14 cellular contexts compared by ENCODE assay signal in the genomic region with DNA sequence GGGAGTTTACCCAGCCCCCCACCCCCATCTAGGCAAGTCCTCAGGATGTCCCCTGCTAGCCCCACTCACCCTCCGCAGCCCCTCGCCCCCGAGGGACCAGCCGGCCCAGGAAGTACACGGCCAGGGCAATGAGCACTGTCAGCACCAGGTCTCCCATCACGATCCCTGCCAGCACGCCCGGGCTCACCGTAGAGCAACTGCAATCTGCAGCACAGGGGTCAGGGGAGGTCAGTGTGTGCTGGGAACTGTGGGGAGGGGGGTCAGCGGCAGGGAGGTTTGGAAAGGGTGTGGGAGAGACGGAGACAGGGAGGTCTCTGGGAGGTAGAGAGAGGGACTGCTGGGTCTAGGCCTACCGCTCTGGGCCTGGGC. TPM values are rescaled to one million over a fixed set of nuclear protein-coding genes. Genes with fewer than 3 reads are reported as not detected.
DNase-seq lines count a peak whose midpoint lies in the region; ATAC-seq, FAIRE-seq and TF ChIP-seq lines count a peak whose summit lies in the region.
"Had no signal": no experiment of that assay in that cellular context is flagged by ENCODE, and none has a peak within 500 bp of the region (broad histone marks: within the 10 kb centered on the region; RNA-seq: fewer than 3 reads in every experiment).

No MANE protein-coding gene starts in this region.

- H3K36me3 ChIP-seq in SK-N-SH (replicated peaks in 1 of 2; ENCODE audit: control insufficient read depth in 1 of 2, insufficient read depth in 2 of 2, low read length in 1 of 2) (no peaks in the 10 kb centered on the region), WERI-Rb-1 (no peaks in the 10 kb centered on the region)
- H3K36me3 ChIP-seq: gastrocnemius medialis had no signal

- TF ChIP-seq CTCF in SK-N-SH (IDR thresholded peaks at IDR 0.05) (no peak), WERI-Rb-1 (IDR thresholded peaks at IDR 0.05; ENCODE audit: low read depth, low read length) (no peak), lower leg skin (IDR thresholded peaks at IDR 0.05) (no peak)

- H3K36me3 Mint-ChIP-seq in stimulated activated effector memory CD8-positive, alpha-beta T cell treated with anti-CD3 and anti-CD28 coated beads, Interleukin-12 subunit alpha, Interleukin-12 subunit beta, amount 100 ng/mL, for 72 hours = peaks cover 19% of the 10 kb centered on the region

- peaks cover 1% of the 10 kb centered on the region in 2 experiments; a peak in 2 of 4 replicates for H3K4me1 ChIP-seq in SK-N-SH (ENCODE audit: control insufficient read depth in 1 of 2, insufficient read depth in 2 of 2, low read depth in 1 of 2, low read length in 1 of 2)
- H3K4me1 ChIP-seq: gastrocnemius medialis had no signal

- H3K27ac Mint-ChIP-seq in stimulated activated effector memory CD8-positive, alpha-beta T cell treated with anti-CD3 and anti-CD28 coated beads, Interleukin-12 subunit alpha, Interleukin-12 subunit beta, amount 100 ng/mL, for 72 hours = peak overlapping the region; percentile 76

- POLR2A ChIA-PET in SK-N-SH (lab: Yijun Ruan, JAX) = no interaction called here

- 77% methylated on average over 12 of the region's 12 CpGs for WGBS in SK-N-SH (ENCODE audit: low lambda C conversion rate)
- WGBS in lower leg skin, 2 donors = 55 to 57% methylated on average over 12 of the region's 12 CpGs

- H3K27ac ChIP-seq in SK-N-SH (ENCODE audit: low read depth in 2 of 2, low read length in 1 of 2) = no peak overlapping the region
- H3K27ac ChIP-seq in WERI-Rb-1 = no peak overlapping the region
- H3K27ac ChIP-seq: PC-9 had no signal

- no peak overlapping the region for H3K4me2 ChIP-seq in SK-N-SH
- H3K4me2 ChIP-seq: PC-9 had no signal

- H3F3A ChIP-seq in SK-N-SH (replicated peaks; ENCODE audit: insufficient read depth) = no peaks in the 10 kb centered on the region

- intact Hi-C loops in lower leg skin (cut with DNase I; ENCODE audit: low total_unique reads) = no loop called here

- H3K79me2 ChIP-seq in SK-N-SH (ENCODE audit: insufficient read depth) = no peaks in the 10 kb centered on the region

- no peak overlapping the region for H3K9ac ChIP-seq in SK-N-SH

- H4K20me1 ChIP-seq in SK-N-SH (ENCODE audit: insufficient read depth) = no peaks in the 10 kb centered on the region

- H3K4me1 Mint-ChIP-seq in stimulated activated effector memory CD8-positive, alpha-beta T cell treated with anti-CD3 and anti-CD28 coated beads, Interleukin-12 subunit alpha, Interleukin-12 subunit beta, amount 100 ng/mL, for 72 hours = peaks cover 66% of the 10 kb centered on the region

- peak overlapping the region; percentile 63 for H3K4me3 Mint-ChIP-seq in stimulated activated effector memory CD8-positive, alpha-beta T cell treated with anti-CD3 and anti-CD28 coated beads, Interleukin-12 subunit alpha, Interleukin-12 subunit beta, amount 100 ng/mL, for 72 hours

- TF ChIP-seq EP300 in SK-N-SH (IDR thresholded peaks at IDR 0.05; ENCODE audit: borderline replicate concordance in 1 of 2, low read depth in 1 of 2, low read length in 1 of 2) = no peak

- ATAC-seq in SK-N-SH treated with all-trans-retinoic acid at 6 μM for 48 hours (no peak), HG03460 (IDR thresholded peaks at IDR 0.05; ENCODE audit: unreplicated experiment) (no peak)
- ATAC-seq in stimulated activated effector memory CD8-positive, alpha-beta T cell treated with anti-CD3 and anti-CD28 coated beads, Interleukin-12 subunit alpha, Interleukin-12 subunit beta, amount 100 ng/mL, for 72 hours = no peak
- ATAC-seq: gastrocnemius medialis had no signal

- H3K9me3 Mint-ChIP-seq in stimulated activated effector memory CD8-positive, alpha-beta T cell treated with anti-CD3 and anti-CD28 coated beads, Interleukin-12 subunit alpha, Interleukin-12 subunit beta, amount 100 ng/mL, for 72 hours = no peaks in the 10 kb centered on the region

- FAIRE-seq in GM12892 (lab: Jason Lieb, UNC) = no peak
- FAIRE-seq: D721Med had no signal

- no peak overlapping the region for H3K4me3 ChIP-seq in SK-N-SH (ENCODE audit: low read depth in 2 of 2, low read length in 1 of 2)
- no peak overlapping the region for H3K4me3 ChIP-seq in WERI-Rb-1 (ENCODE audit: low read depth, low read length)
- peak overlapping the region; percentile 13 for H3K4me3 ChIP-seq in lower leg skin (ENCODE audit: low read depth, poor library complexity, severe bottlenecking)
- H3K4me3 ChIP-seq: PC-9 had no signal

- CTCF ChIA-PET in SK-N-SH (lab: Yijun Ruan, JAX) = no interaction called here

- no peaks in the 10 kb centered on the region for H3K9me2 ChIP-seq in SK-N-SH

- TF ChIP-seq POLR2A in lower leg skin (IDR thresholded peaks at IDR 0.05) = no peak
- TF ChIP-seq POLR2A in GM12892 (IDR thresholded peaks at IDR 0.05; ENCODE audit: low read depth, low read length) = no peak

- no peak for TF ChIP-seq RAD21 in SK-N-SH (IDR thresholded peaks at IDR 0.05; ENCODE audit: low read length)

- H2AFZ ChIP-seq in SK-N-SH (ENCODE audit: low read depth) = no peak overlapping the region
- H2AFZ ChIP-seq: PC-9 had no signal

- DNase-seq in SK-N-SH (peak; percentile 16), WERI-Rb-1 (peak; percentile 27), lower leg skin (ENCODE audit: low spot score in 2 of 2) (no peak), GM12892 (ENCODE audit: insufficient read length) (no peak)
- no peak for DNase-seq in stimulated activated effector memory CD8-positive, alpha-beta T cell treated with anti-CD3 and anti-CD28 coated beads, Interleukin-12 subunit alpha, Interleukin-12 subunit beta, amount 100 ng/mL, for 72 hours (ENCODE audit: low spot score in 2 of 2)
- DNase-seq in effector CD4-positive, alpha-beta T cell = no peak
- DNase-seq: 8988T; gastrocnemius medialis; kidney glomerular epithelial cell; PC-9; stimulated activated CD4-positive, alpha-beta T cell treated with anti-CD3 and anti-CD28 coated beads, Interleukin-4, amount 100 ng/mL, for 4 hours had no signal

- H3K9me3 ChIP-seq in SK-N-SH (no peaks in the 10 kb centered on the region), WERI-Rb-1 (ENCODE audit: severe bottlenecking) (no peaks in the 10 kb centered on the region)
- H3K9me3 ChIP-seq: gastrocnemius medialis had no signal

- H3K27me3 ChIP-seq in SK-N-SH (ENCODE audit: insufficient read depth) (no peaks in the 10 kb centered on the region), WERI-Rb-1 (ENCODE audit: insufficient read depth, low read depth, severe bottlenecking) (no peaks in the 10 kb centered on the region)

TF ChIP-seq in SK-N-SH, 30 proteins besides CTCF, POLR2A, EP300 and RAD21:
- TF ChIP-seq SIN3A (IDR thresholded peaks at IDR 0.05; ENCODE audit: borderline replicate concordance, low read depth, low read length) = no peak
- TF ChIP-seq NFIC (IDR thresholded peaks at IDR 0.05; ENCODE audit: borderline replicate concordance) = no peak
- no peak for TF ChIP-seq FOXM1 (IDR thresholded peaks at IDR 0.05; ENCODE audit: low read depth)

TF ChIP-seq in SK-N-SH treated with all-trans-retinoic acid at 6 μM for 48 hours, 23 proteins besides CTCF, POLR2A, EP300 and RAD21 (continues in another document):
- TF ChIP-seq ZNF70 (CRISPR knock-in tag; IDR thresholded peaks at IDR 0.05) = no peak
- TF ChIP-seq OSR1 (CRISPR knock-in tag; IDR thresholded peaks at IDR 0.05) = no peak
- no peak for TF ChIP-seq SNAI2 (CRISPR knock-in tag; IDR thresholded peaks at IDR 0.05)
- TF ChIP-seq, protein P1, sequence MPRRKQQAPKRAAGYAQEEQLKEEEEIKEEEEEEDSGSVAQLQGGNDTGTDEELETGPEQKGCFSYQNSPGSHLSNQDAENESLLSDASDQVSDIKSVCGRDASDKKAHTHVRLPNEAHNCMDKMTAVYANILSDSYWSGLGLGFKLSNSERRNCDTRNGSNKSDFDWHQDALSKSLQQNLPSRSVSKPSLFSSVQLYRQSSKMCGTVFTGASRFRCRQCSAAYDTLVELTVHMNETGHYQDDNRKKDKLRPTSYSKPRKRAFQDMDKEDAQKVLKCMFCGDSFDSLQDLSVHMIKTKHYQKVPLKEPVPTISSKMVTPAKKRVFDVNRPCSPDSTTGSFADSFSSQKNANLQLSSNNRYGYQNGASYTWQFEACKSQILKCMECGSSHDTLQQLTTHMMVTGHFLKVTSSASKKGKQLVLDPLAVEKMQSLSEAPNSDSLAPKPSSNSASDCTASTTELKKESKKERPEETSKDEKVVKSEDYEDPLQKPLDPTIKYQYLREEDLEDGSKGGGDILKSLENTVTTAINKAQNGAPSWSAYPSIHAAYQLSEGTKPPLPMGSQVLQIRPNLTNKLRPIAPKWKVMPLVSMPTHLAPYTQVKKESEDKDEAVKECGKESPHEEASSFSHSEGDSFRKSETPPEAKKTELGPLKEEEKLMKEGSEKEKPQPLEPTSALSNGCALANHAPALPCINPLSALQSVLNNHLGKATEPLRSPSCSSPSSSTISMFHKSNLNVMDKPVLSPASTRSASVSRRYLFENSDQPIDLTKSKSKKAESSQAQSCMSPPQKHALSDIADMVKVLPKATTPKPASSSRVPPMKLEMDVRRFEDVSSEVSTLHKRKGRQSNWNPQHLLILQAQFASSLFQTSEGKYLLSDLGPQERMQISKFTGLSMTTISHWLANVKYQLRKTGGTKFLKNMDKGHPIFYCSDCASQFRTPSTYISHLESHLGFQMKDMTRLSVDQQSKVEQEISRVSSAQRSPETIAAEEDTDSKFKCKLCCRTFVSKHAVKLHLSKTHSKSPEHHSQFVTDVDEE (CRISPR knock-in tag; IDR thresholded peaks at IDR 0.05) = no peak

RNA-seq across cellular contexts. Expression of a gene that starts 0.7 kb away (rescaled TPM):
- polyA plus RNA-seq in SK-N-SH (2012; rRNA removed) = not detected in 2 replicates
- polyA plus RNA-seq in SK-N-SH (2012; cell fraction: cytosol; rRNA removed) = not detected in 2 replicates
- not detected in 2 replicates for polyA plus RNA-seq in SK-N-SH (2012; cell fraction: nucleus; rRNA removed)
- total RNA-seq in lower leg skin = 10 to 100 TPM; 25.7 to 29.9 (median 28.4) TPM
- polyA plus RNA-seq in GM12892 (2012; ENCODE audit: missing spikeins) = not detected
- total RNA-seq: PC-9 had no signal

RNA-seq across cellular contexts. Expression of a gene that starts 5.0 kb away (rescaled TPM):
- polyA plus RNA-seq in SK-N-SH (2012; rRNA removed) = 0.59 and 0.76 TPM in 2 replicates
- 0.39 and 0.62 TPM in 2 replicates for polyA plus RNA-seq in SK-N-SH (2012; cell fraction: cytosol; rRNA removed)
- polyA plus RNA-seq in SK-N-SH (2012; cell fraction: nucleus; rRNA removed) = 1.6 and 2.6 TPM in 2 replicates
- total RNA-seq in lower leg skin = 1 to 10 TPM in 2 of 4 donors, under 1 TPM in 1, not detected in 1; 0.79 to 8.4 (median 4.4) TPM
- polyA plus RNA-seq in GM12892 (2012; ENCODE audit: missing spikeins) = 16.9 TPM

RNA-seq across cellular contexts. Expression of a gene that starts 7.0 kb away (rescaled TPM):
- polyA plus RNA-seq in SK-N-SH (2012; rRNA removed) = 5.5 and 11.4 TPM in 2 replicates
- 0.58 and 1.2 TPM in 2 replicates for polyA plus RNA-seq in SK-N-SH (2012; cell fraction: cytosol; rRNA removed)
- 34.8 and 42.4 TPM in 2 replicates for polyA plus RNA-seq in SK-N-SH (2012; cell fraction: nucleus; rRNA removed)
- total RNA-seq in lower leg skin = 100 to 1,000 TPM in 1 of 4 donors, 10 to 100 TPM in 1, 1 to 10 TPM in 2; 5.9 to 476 (median 25.8) TPM
- polyA plus RNA-seq in GM12892 (2012; ENCODE audit: missing spikeins) = 17.1 TPM

RNA-seq across cellular contexts. Expression of a gene that starts 28.8 kb away (rescaled TPM):
- 2.1 and 5.4 TPM in 2 replicates for polyA plus RNA-seq in SK-N-SH (2012; rRNA removed)
- 3.3 and 6.5 TPM in 2 replicates for polyA plus RNA-seq in SK-N-SH (2012; cell fraction: cytosol; rRNA removed)
- 4.3 and 6.0 TPM in 2 replicates for polyA plus RNA-seq in SK-N-SH (2012; cell fraction: nucleus; rRNA removed)
- 10 to 100 TPM in 3 of 4 donors, 1 to 10 TPM in 1; 6.8 to 17.9 (median 11.4) TPM for total RNA-seq in lower leg skin
- 1.8 TPM for polyA plus RNA-seq in GM12892 (2012; ENCODE audit: missing spikeins)

RNA-seq across cellular contexts. Expression of a gene that starts 39.0 kb away (rescaled TPM):
- polyA plus RNA-seq in SK-N-SH (2012; rRNA removed) = 31.8 and 66.7 TPM in 2 replicates
- polyA plus RNA-seq in SK-N-SH (2012; cell fraction: cytosol; rRNA removed) = 22.4 and 36.2 TPM in 2 replicates
- polyA plus RNA-seq in SK-N-SH (2012; cell fraction: nucleus; rRNA removed) = 41.1 and 43.6 TPM in 2 replicates
- total RNA-seq in lower leg skin = 1 to 10 TPM; 1.6 to 5.6 (median 2.3) TPM
- polyA plus RNA-seq in GM12892 (2012; ENCODE audit: missing spikeins) = 0.53 TPM

Comparison
In these comparisons a context has a peak if more than half of its experiments do, and no peak if none do; other contexts are left out.
1. DNase-seq: peak in SK-N-SH (single experiment) and WERI-Rb-1 (single experiment); none in lower leg skin (0 of 2), stimulated activated effector memory CD8-positive, alpha-beta T cell treated with anti-CD3 and anti-CD28 coated beads, Interleukin-12 subunit alpha, Interleukin-12 subunit beta, amount 100 ng/mL, for 72 hours (0 of 2), effector CD4-positive, alpha-beta T cell (single experiment) and GM12892 (single experiment).